1 cellular context compared by ENCODE assay signal in the genomic region with DNA sequence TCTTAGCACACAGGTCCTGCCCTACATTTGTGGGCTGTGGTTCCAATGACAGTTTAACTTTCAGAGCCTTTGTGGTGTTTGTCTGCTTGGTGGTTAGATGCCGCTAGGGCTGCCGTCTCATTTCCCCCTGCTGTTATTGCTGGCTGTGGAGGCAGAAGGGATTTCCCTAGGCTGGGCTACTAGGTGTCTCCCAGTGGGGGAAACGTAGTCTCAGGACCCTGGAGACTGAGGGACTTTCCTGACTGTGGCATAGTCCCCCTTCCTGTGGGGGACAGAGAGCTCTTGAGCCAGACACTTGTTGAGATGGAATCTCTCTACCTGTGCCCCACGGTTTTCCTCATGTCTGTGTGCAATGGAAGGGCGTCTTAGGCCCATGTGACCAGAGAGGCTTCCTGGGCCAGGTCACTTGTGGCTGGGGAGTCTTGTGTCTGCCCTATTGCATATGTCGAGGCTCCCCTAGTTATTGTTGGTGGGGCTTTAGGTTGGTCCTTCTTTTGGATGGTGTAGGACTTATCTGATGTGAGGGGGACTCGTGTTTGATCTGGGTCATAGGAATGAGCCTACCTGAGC.
TF ChIP-seq lines count a peak whose summit lies in the region.

No MANE protein-coding gene starts in this region.

TF ChIP-seq in GM23338, 12 proteins besides CTCF, POLR2A, EP300 and RAD21 (continued from another document):
- TF ChIP-seq, protein P1, sequence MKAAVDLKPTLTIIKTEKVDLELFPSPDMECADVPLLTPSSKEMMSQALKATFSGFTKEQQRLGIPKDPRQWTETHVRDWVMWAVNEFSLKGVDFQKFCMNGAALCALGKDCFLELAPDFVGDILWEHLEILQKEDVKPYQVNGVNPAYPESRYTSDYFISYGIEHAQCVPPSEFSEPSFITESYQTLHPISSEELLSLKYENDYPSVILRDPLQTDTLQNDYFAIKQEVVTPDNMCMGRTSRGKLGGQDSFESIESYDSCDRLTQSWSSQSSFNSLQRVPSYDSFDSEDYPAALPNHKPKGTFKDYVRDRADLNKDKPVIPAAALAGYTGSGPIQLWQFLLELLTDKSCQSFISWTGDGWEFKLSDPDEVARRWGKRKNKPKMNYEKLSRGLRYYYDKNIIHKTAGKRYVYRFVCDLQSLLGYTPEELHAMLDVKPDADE (IDR thresholded peaks at IDR 0.05) = no peak
